In the genomic region with DNA sequence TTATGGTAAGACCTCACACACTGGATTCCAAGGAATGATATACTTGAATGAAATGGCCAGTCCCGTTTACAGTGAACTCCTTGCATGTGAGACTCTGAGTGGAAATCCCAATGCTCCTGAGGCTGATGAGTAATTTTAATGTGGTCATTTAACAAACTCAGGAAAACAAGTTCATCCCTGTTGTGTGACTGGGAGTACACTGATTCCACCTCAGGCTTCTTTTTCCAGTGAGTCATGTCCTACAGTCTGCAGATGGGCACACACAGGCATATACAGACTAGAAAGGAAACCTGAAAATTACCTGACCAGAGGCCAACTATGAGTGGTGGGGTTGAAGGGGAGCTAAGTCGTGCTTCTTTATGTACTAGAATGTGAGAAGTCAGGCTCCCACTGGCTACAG, we compare ENCODE assay signal across 12 cellular contexts. TPM values are rescaled to one million over a fixed set of nuclear protein-coding genes. Genes with fewer than 3 reads are reported as not detected.
DNase-seq lines count a peak whose midpoint lies in the region; ATAC-seq, FAIRE-seq and TF ChIP-seq lines count a peak whose summit lies in the region.
"Had no signal": no experiment of that assay in that cellular context is flagged by ENCODE, and none has a peak within 500 bp of the region (broad histone marks: within the 10 kb centered on the region; RNA-seq: fewer than 3 reads in every experiment).

No MANE protein-coding gene starts in this region.

- H3K4me3 ChIP-seq in HepG2 (replicated peaks in 1 of 3; ENCODE audit: insufficient read depth in 1 of 3, low read depth in 2 of 3, low read length in 3 of 3) (peak overlapping the region in 1 of 3 experiments; percentile 10; a peak in 1 of 6 replicates), transverse colon (peak overlapping the region in 1 of 4 donors; percentile 16), HAP-1 (no peak overlapping the region)
- H3K4me3 ChIP-seq: BLaER1, thyroid gland had no signal

- no peak for ATAC-seq in activated CD8-positive, alpha-beta T cell treated with anti-CD3 and anti-CD28 coated beads for 36 hours
- no peak for ATAC-seq in activated CD8-positive, alpha-beta T cell treated with anti-CD3 and anti-CD28 coated beads, Interleukin-2, amount 10 ng/mL, durations not matched to agents 7 days and 5 days
- ATAC-seq in HepG2, result peak; percentile 17

- no peaks in the 10 kb centered on the region for H3K27me3 ChIP-seq in HepG2 (ENCODE audit: control insufficient read depth in 1 of 2, insufficient read depth in 2 of 2, low read length in 2 of 2)
- no peaks in the 10 kb centered on the region for H3K27me3 ChIP-seq in transverse colon
- H3K27me3 ChIP-seq in HAP-1 (ENCODE audit: low read depth), result no peaks in the 10 kb centered on the region; the same call in 1 of the 2 replicates
- H3K27me3 ChIP-seq: thyroid gland had no signal

- no peak overlapping the region; the same call in 1 of the 2 replicates for H3K9ac ChIP-seq in HepG2 (ENCODE audit: insufficient read depth, low read depth, low read length)
- H3K9ac ChIP-seq: BLaER1 had no signal

- DNase-seq in activated CD8-positive, alpha-beta T cell treated with anti-CD3 and anti-CD28 coated beads for 36 hours, result no peak
- DNase-seq in activated CD8-positive, alpha-beta T cell treated with anti-CD3 and anti-CD28 coated beads, Interleukin-2, amount 10 ng/mL, durations not matched to agents 7 days and 5 days, result no peak
- peak; percentile 95 for DNase-seq in MCF 10A (ENCODE audit: unreplicated experiment)
- DNase-seq in HepG2 (ENCODE audit: low spot score), result peak; percentile 55
- no peak for DNase-seq in transverse colon
- no peak for DNase-seq in HAP-1 (ENCODE audit: low spot score in 2 of 2)
- DNase-seq in NCI-H82 treated with DMSO at 0.1 percent for 48 hours (lab: John Stamatoyannopoulos, UW; ENCODE audit: unreplicated experiment), result no peak
- no peak for DNase-seq in hippocampal formation (lab: John Stamatoyannopoulos, UW)
- DNase-seq: NCI-H524 treated with DMSO at 0.1 percent for 48 hours, right cardiac atrium, thyroid gland had no signal

- H3K4me2 ChIP-seq in HepG2 (ENCODE audit: low read depth, low read length), result peak overlapping the region; percentile 76
- H3K4me2 ChIP-seq: BLaER1 had no signal

- POLR2A ChIA-PET in activated CD8-positive, alpha-beta T cell treated with anti-CD3 and anti-CD28 coated beads for 36 hours (lab: Charles Lee), result interaction anchor here (3.7 kb wide), 1 partner anchor 53 kb away, joined by 19 read pairs; a partner anchor contains a TSS
- POLR2A ChIA-PET in activated CD8-positive, alpha-beta T cell treated with anti-CD3 and anti-CD28 coated beads, Interleukin-2, amount 10 ng/mL, durations not matched to agents 7 days and 5 days (lab: Charles Lee), result interaction anchor here (2.8 kb wide), 1 partner anchor 54 kb away, joined by 11 read pairs; a partner anchor contains a TSS
- POLR2A ChIA-PET in MCF 10A (lab: Yijun Ruan, JAX), result interaction anchor here (1.1 to 5.3 kb wide), 6 partner anchors 9 to 440 kb away, joined by 4 to 51 read pairs (median 4); a partner anchor contains a TSS
- POLR2A ChIA-PET in HepG2 (lab: Yijun Ruan, JAX), result interaction anchor here (1.1 kb wide), 2 partner anchors 10 to 53 kb away, joined by 3 to 13 read pairs; a partner anchor contains a TSS

- in situ Hi-C loops in HepG2 (cut with HindIII; ENCODE audit: extremely low pct_ligation_motif_present, low pct_unique_long_range_greater_than_20kb) (no loop called here), transverse colon (cut with MboI; ENCODE audit: low pct_ligation_motif_present in 1 of 4, low pct_unique_long_range_greater_than_20kb in 1 of 4, low sequenced_read_pairs in 3 of 4) (no loop called here), HAP-1 (cut with MboI; ENCODE audit: low sequenced_read_pairs) (no loop called here)

- H3K4me1 Mint-ChIP-seq in activated CD8-positive, alpha-beta T cell treated with anti-CD3 and anti-CD28 coated beads for 36 hours (ENCODE audit: low read depth), result peaks cover 83% of the 10 kb centered on the region
- peaks cover 72% of the 10 kb centered on the region for H3K4me1 Mint-ChIP-seq in activated CD8-positive, alpha-beta T cell treated with anti-CD3 and anti-CD28 coated beads, Interleukin-2, amount 10 ng/mL, durations not matched to agents 7 days and 5 days (ENCODE audit: low read depth)
- H3K4me1 Mint-ChIP-seq in MCF 10A (ENCODE audit: insufficient read depth, unreplicated experiment), result peaks cover 63% of the 10 kb centered on the region

- peak overlapping the region; percentile 69 for H3K27ac ChIP-seq in HepG2 (ENCODE audit: extremely low read length, insufficient read depth, low read length)
- peak overlapping the region; percentile 96 to 97 (median 96) for H3K27ac ChIP-seq in transverse colon
- H3K27ac ChIP-seq: BLaER1 had no signal

- TF ChIP-seq EP300 in HepG2 (IDR thresholded peaks at IDR 0.05; ENCODE audit: low read depth in 2 of 2, low read length in 2 of 2), result no peak
- no peak for TF ChIP-seq EP300 in HepG2 (CRISPR knock-in tag; IDR thresholded peaks at IDR 0.05; ENCODE audit: borderline replicate concordance)
- TF ChIP-seq EP300 in transverse colon (IDR thresholded peaks at IDR 0.05; ENCODE audit: low read depth), result no peak

- peaks cover 42% of the 10 kb centered on the region for H3K36me3 Mint-ChIP-seq in activated CD8-positive, alpha-beta T cell treated with anti-CD3 and anti-CD28 coated beads for 36 hours (ENCODE audit: low read depth)
- peaks cover 59% of the 10 kb centered on the region for H3K36me3 Mint-ChIP-seq in activated CD8-positive, alpha-beta T cell treated with anti-CD3 and anti-CD28 coated beads, Interleukin-2, amount 10 ng/mL, durations not matched to agents 7 days and 5 days (ENCODE audit: low read depth)
- H3K36me3 Mint-ChIP-seq in MCF 10A (ENCODE audit: insufficient read depth, unreplicated experiment), result peaks cover 8% of the 10 kb centered on the region

- H3K27me3 Mint-ChIP-seq in activated CD8-positive, alpha-beta T cell treated with anti-CD3 and anti-CD28 coated beads for 36 hours, result no peaks in the 10 kb centered on the region
- H3K27me3 Mint-ChIP-seq in activated CD8-positive, alpha-beta T cell treated with anti-CD3 and anti-CD28 coated beads, Interleukin-2, amount 10 ng/mL, durations not matched to agents 7 days and 5 days (ENCODE audit: low read depth), result no peaks in the 10 kb centered on the region
- no peaks in the 10 kb centered on the region for H3K27me3 Mint-ChIP-seq in MCF 10A (ENCODE audit: insufficient read depth, unreplicated experiment)

- CTCF ChIA-PET in activated CD8-positive, alpha-beta T cell treated with anti-CD3 and anti-CD28 coated beads for 36 hours (lab: Charles Lee), result interaction anchor here (2.7 kb wide), 1 partner anchor 64 kb away, joined by 7 read pairs; no protein-coding TSS in a partner anchor
- CTCF ChIA-PET in activated CD8-positive, alpha-beta T cell treated with anti-CD3 and anti-CD28 coated beads, Interleukin-2, amount 10 ng/mL, durations not matched to agents 7 days and 5 days (lab: Charles Lee), result interaction anchor here (2.4 kb wide), 1 partner anchor 65 kb away, joined by 10 read pairs; no protein-coding TSS in a partner anchor
- CTCF ChIA-PET in MCF 10A (lab: Yijun Ruan, JAX) (interaction anchor here (0.6 to 1.7 kb wide), 4 partner anchors 8 to 436 kb away, joined by 3 to 9 read pairs (median 3); no protein-coding TSS in a partner anchor), HepG2 (lab: Yijun Ruan, JAX; ENCODE audit: low intra/inter-chr PET ratio, low total read pairs) (interaction anchor here (0.6 to 1.1 kb wide), 2 partner anchors 26 to 52 kb away, joined by 3 to 4 read pairs; no protein-coding TSS in a partner anchor)

- no peak for TF ChIP-seq RAD21 in HepG2 (CRISPR knock-in tag; IDR thresholded peaks at IDR 0.05)

- H3K9me3 Mint-ChIP-seq in activated CD8-positive, alpha-beta T cell treated with anti-CD3 and anti-CD28 coated beads for 36 hours, result no peaks in the 10 kb centered on the region
- H3K9me3 Mint-ChIP-seq in activated CD8-positive, alpha-beta T cell treated with anti-CD3 and anti-CD28 coated beads, Interleukin-2, amount 10 ng/mL, durations not matched to agents 7 days and 5 days (ENCODE audit: insufficient read depth), result no peaks in the 10 kb centered on the region
- no peaks in the 10 kb centered on the region for H3K9me3 Mint-ChIP-seq in MCF 10A (ENCODE audit: unreplicated experiment)

- TF ChIP-seq CTCF in activated CD8-positive, alpha-beta T cell treated with anti-CD3 and anti-CD28 coated beads for 36 hours (IDR thresholded peaks at IDR 0.05), result no peak
- TF ChIP-seq CTCF in MCF 10A (IDR thresholded peaks at IDR 0.05; ENCODE audit: unreplicated experiment) (no peak), HepG2 (CRISPR knock-in tag; IDR thresholded peaks at IDR 0.05) (no peak), transverse colon (IDR thresholded peaks at IDR 0.05) (no peak)

- no peaks in the 10 kb centered on the region for H3K79me2 ChIP-seq in HepG2 (ENCODE audit: insufficient read depth, low read length)

- H3K4me1 ChIP-seq in HepG2 (ENCODE audit: insufficient read depth, low read length) (peaks cover 70% of the 10 kb centered on the region), transverse colon (peaks cover 61 to 93% (median 89%) of the 10 kb centered on the region in 4 donors), HAP-1 (peaks cover 9% of the 10 kb centered on the region)

- peak; percentile 23 for FAIRE-seq in HepG2 (lab: Jason Lieb, UNC)

- H3K9me3 ChIP-seq in HepG2 (ENCODE audit: low read length) (no peaks in the 10 kb centered on the region), transverse colon (no peaks in the 10 kb centered on the region), HAP-1 (no peaks in the 10 kb centered on the region)
- H3K9me3 ChIP-seq: BLaER1, thyroid gland had no signal

- WGBS in HepG2 (ENCODE audit: low lambda C conversion rate), result 32% methylated on average over 2 of the region's 2 CpGs
- WGBS in transverse colon (ENCODE audit: low coverage in 1 of 2), 2 donors, result 26 to 60% methylated on average over 1 of the region's 2 CpGs

- no peaks in the 10 kb centered on the region for H3K36me3 ChIP-seq in HepG2 (replicated peaks in 1 of 2; ENCODE audit: control insufficient read depth in 1 of 2, insufficient read depth in 2 of 2, low read length in 2 of 2)
- no peaks in the 10 kb centered on the region for H3K36me3 ChIP-seq in transverse colon
- H3K36me3 ChIP-seq in HAP-1 (replicated peaks), result no peaks in the 10 kb centered on the region
- H3K36me3 ChIP-seq: BLaER1, thyroid gland had no signal

- intact Hi-C loops in activated CD8-positive, alpha-beta T cell treated with anti-CD3 and anti-CD28 coated beads for 36 hours (cut with micrococcal nuclease), result no loop called here
- intact Hi-C loops in MCF 10A (cut with micrococcal nuclease), result no loop called here
- intact Hi-C loops in HepG2 (cut with micrococcal nuclease; ENCODE audit: unreplicated experiment), result loop anchor here (1.0 kb wide), 1 partner anchor 9 kb away; no protein-coding TSS in a partner anchor
- intact Hi-C loops in transverse colon (cut with DNase I; ENCODE audit: low total_unique reads), result no loop called here

- H4K20me1 ChIP-seq in HepG2 (ENCODE audit: insufficient read depth, low read length), result no peaks in the 10 kb centered on the region
- H4K20me1 ChIP-seq: BLaER1 had no signal

- no peak overlapping the region for H3K4me3 Mint-ChIP-seq in activated CD8-positive, alpha-beta T cell treated with anti-CD3 and anti-CD28 coated beads for 36 hours
- no peak overlapping the region for H3K4me3 Mint-ChIP-seq in activated CD8-positive, alpha-beta T cell treated with anti-CD3 and anti-CD28 coated beads, Interleukin-2, amount 10 ng/mL, durations not matched to agents 7 days and 5 days
- peak overlapping the region; percentile 48 for H3K4me3 Mint-ChIP-seq in MCF 10A (ENCODE audit: unreplicated experiment)

- no peak overlapping the region for H2AFZ ChIP-seq in HepG2 (ENCODE audit: low read length)

- TF ChIP-seq POLR2A in HepG2 (IDR thresholded peaks at IDR 0.05; ENCODE audit: insufficient read depth in 1 of 2, low read depth in 2 of 2, low read length in 2 of 2), result no peak
- no peak for TF ChIP-seq POLR2A in transverse colon (IDR thresholded peaks at IDR 0.05)

- peak overlapping the region; percentile 21 for H3K27ac Mint-ChIP-seq in activated CD8-positive, alpha-beta T cell treated with anti-CD3 and anti-CD28 coated beads for 36 hours
- H3K27ac Mint-ChIP-seq in activated CD8-positive, alpha-beta T cell treated with anti-CD3 and anti-CD28 coated beads, Interleukin-2, amount 10 ng/mL, durations not matched to agents 7 days and 5 days, result no peak overlapping the region
- H3K27ac Mint-ChIP-seq in MCF 10A (ENCODE audit: low read depth, unreplicated experiment), result peak overlapping the region; percentile 91

- no TSS peak for BruUV-seq in MCF 10A (replicated peaks; lab: Mats Ljungman, UMichigan)
- BruUV-seq in HepG2 (replicated peaks; lab: Mats Ljungman, UMichigan), result no TSS peak

RNA-seq across cellular contexts. Expression of a gene that starts 5.8 kb away (rescaled TPM):
- 10 to 100 TPM; 84.3 to 87.3 TPM for total RNA-seq in activated CD8-positive, alpha-beta T cell treated with anti-CD3 and anti-CD28 coated beads for 36 hours
- total RNA-seq in activated CD8-positive, alpha-beta T cell treated with anti-CD3 and anti-CD28 coated beads, Interleukin-2, amount 10 ng/mL, durations not matched to agents 7 days and 5 days, result 10 to 100 TPM; 75.8 to 79.6 TPM
- total RNA-seq in MCF 10A (2022) (49.8 and 75.0 TPM in 2 replicates), HepG2 (2016; rRNA removed; fragmentation: Illumina TruSeq; extraction: Trizol) (19.4 and 25.9 TPM in 2 replicates), transverse colon (100 to 1,000 TPM; 106 to 377 (median 281) TPM)
- total RNA-seq in HepG2 (2016; cell fraction: cytosol; rRNA removed; fragmentation: Illumina TruSeq; extraction: Trizol; ENCODE audit: low read depth), result 14.8 and 16.6 TPM in 2 replicates
- 19.9 and 25.8 TPM in 2 replicates for total RNA-seq in HepG2 (2016; cell fraction: insoluble cytoplasmic fraction; rRNA removed; fragmentation: Illumina TruSeq; extraction: Trizol)
- 20.2 and 21.7 TPM in 2 replicates for total RNA-seq in HepG2 (2016; cell fraction: membrane; rRNA removed; fragmentation: Illumina TruSeq; extraction: Trizol)
- total RNA-seq in HepG2 (2016; cell fraction: nucleus; rRNA removed; fragmentation: Illumina TruSeq; extraction: Trizol), result 7.5 and 8.5 TPM in 2 replicates
- polyA plus RNA-seq in HepG2 (2011; rRNA removed), result 17.5 and 19.3 TPM in 2 replicates
- polyA plus RNA-seq in HepG2 (2011; cell fraction: cytosol; rRNA removed), result 15.4 and 18.8 TPM in 2 replicates
- polyA plus RNA-seq in HepG2 (2011; cell fraction: nucleus; rRNA removed), result 7.0 and 7.3 TPM in 2 replicates
- polyA plus RNA-seq in HepG2 (2012), result 7.7 and 8.6 TPM in 2 replicates
- 13.3 and 13.9 TPM in 2 replicates for polyA plus RNA-seq in HepG2 (2016; cell fraction: cytosol; fragmentation: Illumina TruSeq; extraction: Trizol; ENCODE audit: low read depth)
- polyA plus RNA-seq in HepG2 (2016; cell fraction: insoluble cytoplasmic fraction; fragmentation: Illumina TruSeq; extraction: Trizol; ENCODE audit: low read depth), result 20.1 and 20.6 TPM in 2 replicates
- 15.0 and 15.1 TPM in 2 replicates for polyA plus RNA-seq in HepG2 (2016; cell fraction: membrane; fragmentation: Illumina TruSeq; extraction: Trizol; ENCODE audit: low read depth)
- polyA plus RNA-seq in HepG2 (2016; cell fraction: nucleus; fragmentation: Illumina TruSeq; extraction: Trizol; ENCODE audit: insufficient read depth, low read depth), result 7.2 and 10.5 TPM in 2 replicates
- 17.0 and 23.7 TPM in 2 replicates for polyA minus RNA-seq in HepG2 (2011; rRNA and poly(A)+ RNA removed; ENCODE audit: low replicate concordance)
- 8.4 and 13.7 TPM in 2 replicates for polyA minus RNA-seq in HepG2 (2011; cell fraction: cytosol; rRNA and poly(A)+ RNA removed)
- polyA minus RNA-seq in HepG2 (2011; cell fraction: nucleus; rRNA and poly(A)+ RNA removed), result 8.0 and 12.3 TPM in 2 replicates

RNA-seq across cellular contexts. Expression of a gene that starts 53.4 kb away (rescaled TPM):
- total RNA-seq in activated CD8-positive, alpha-beta T cell treated with anti-CD3 and anti-CD28 coated beads for 36 hours, result 10 to 100 TPM; 43.3 to 46.9 TPM
- total RNA-seq in activated CD8-positive, alpha-beta T cell treated with anti-CD3 and anti-CD28 coated beads, Interleukin-2, amount 10 ng/mL, durations not matched to agents 7 days and 5 days, result 10 to 100 TPM; 32.9 to 35.2 TPM
- total RNA-seq in MCF 10A (2022) (54.6 and 68.5 TPM in 2 replicates), HepG2 (2016; rRNA removed; fragmentation: Illumina TruSeq; extraction: Trizol) (44.3 and 67.5 TPM in 2 replicates), transverse colon (10 to 100 TPM in 3 of 4 donors, 1 to 10 TPM in 1; 6.7 to 35.4 (median 23.8) TPM)
- 9.7 and 14.1 TPM in 2 replicates for total RNA-seq in HepG2 (2016; cell fraction: cytosol; rRNA removed; fragmentation: Illumina TruSeq; extraction: Trizol; ENCODE audit: low read depth)
- total RNA-seq in HepG2 (2016; cell fraction: insoluble cytoplasmic fraction; rRNA removed; fragmentation: Illumina TruSeq; extraction: Trizol), result 45.6 and 82.4 TPM in 2 replicates
- total RNA-seq in HepG2 (2016; cell fraction: membrane; rRNA removed; fragmentation: Illumina TruSeq; extraction: Trizol), result 37.2 and 39.9 TPM in 2 replicates
- 21.7 and 23.9 TPM in 2 replicates for total RNA-seq in HepG2 (2016; cell fraction: nucleus; rRNA removed; fragmentation: Illumina TruSeq; extraction: Trizol)
- polyA plus RNA-seq in HepG2 (2011; rRNA removed), result 10.0 and 11.8 TPM in 2 replicates
- 7.2 and 9.3 TPM in 2 replicates for polyA plus RNA-seq in HepG2 (2011; cell fraction: cytosol; rRNA removed)
- 5.0 and 5.5 TPM in 2 replicates for polyA plus RNA-seq in HepG2 (2011; cell fraction: nucleus; rRNA removed)
- 31.1 and 38.9 TPM in 2 replicates for polyA plus RNA-seq in HepG2 (2012)
- polyA plus RNA-seq in HepG2 (2016; cell fraction: cytosol; fragmentation: Illumina TruSeq; extraction: Trizol; ENCODE audit: low read depth), result 4.7 and 5.4 TPM in 2 replicates
- polyA plus RNA-seq in HepG2 (2016; cell fraction: insoluble cytoplasmic fraction; fragmentation: Illumina TruSeq; extraction: Trizol; ENCODE audit: low read depth), result 54.5 and 55.8 TPM in 2 replicates
- polyA plus RNA-seq in HepG2 (2016; cell fraction: membrane; fragmentation: Illumina TruSeq; extraction: Trizol; ENCODE audit: low read depth), result 16.2 and 20.1 TPM in 2 replicates
- 27.7 and 30.6 TPM in 2 replicates for polyA plus RNA-seq in HepG2 (2016; cell fraction: nucleus; fragmentation: Illumina TruSeq; extraction: Trizol; ENCODE audit: insufficient read depth, low read depth)
- 11.2 and 14.4 TPM in 2 replicates for polyA minus RNA-seq in HepG2 (2011; rRNA and poly(A)+ RNA removed; ENCODE audit: low replicate concordance)
- 15.0 and 20.2 TPM in 2 replicates for polyA minus RNA-seq in HepG2 (2011; cell fraction: cytosol; rRNA and poly(A)+ RNA removed)
- polyA minus RNA-seq in HepG2 (2011; cell fraction: nucleus; rRNA and poly(A)+ RNA removed), result 11.6 and 13.8 TPM in 2 replicates

Comparison
In these comparisons a context has a peak if more than half of its experiments do, and no peak if none do; other contexts are left out.
1. DNase-seq: peak in MCF 10A (single experiment) and HepG2 (single experiment); none in activated CD8-positive, alpha-beta T cell treated with anti-CD3 and anti-CD28 coated beads for 36 hours (single experiment), activated CD8-positive, alpha-beta T cell treated with anti-CD3 and anti-CD28 coated beads, Interleukin-2, amount 10 ng/mL, durations not matched to agents 7 days and 5 days (single experiment), transverse colon (single experiment), HAP-1 (0 of 2), NCI-H82 treated with DMSO at 0.1 percent for 48 hours (single experiment) and hippocampal formation (0 of 2).